In genomic region chr7:82674319-82674718, GRCh38 we compare ENCODE assay signal across 29 cellular contexts.
"Had no signal": no experiment of that assay in that cellular context is flagged by ENCODE, and none has a peak within 500 bp of the region (broad histone marks: within the 10 kb centered on the region; RNA-seq: fewer than 3 reads in every experiment).

No MANE protein-coding gene starts in this region.

- DNase-seq: activated CD4-positive, alpha-beta memory T cell treated with anti-CD3 and anti-CD28 coated beads, Interleukin-2, amount 10 ng/mL, durations not matched to agents 7 days and 5 days; activated CD4-positive, alpha-beta T cell treated with anti-CD3 and anti-CD28 coated beads for 1 hour; activated CD4-positive, alpha-beta T cell treated with anti-CD3 and anti-CD28 coated beads, Interleukin-2, amount 10 ng/mL, durations not matched to agents 7 days and 5 days; activated CD8-positive, alpha-beta memory T cell treated with anti-CD3 and anti-CD28 coated beads, Interleukin-2, amount 50 U/mL, for 48 hours; activated gamma-delta T cell; activated naive CD4-positive, alpha-beta T cell treated with anti-CD3 and anti-CD28 coated beads, Interleukin-2, amount 10 ng/mL, durations not matched to agents 7 days and 5 days; activated naive CD8-positive, alpha-beta T cell treated with anti-CD3 and anti-CD28 coated beads, Interleukin-2, amount 10 ng/mL, durations not matched to agents 7 days and 5 days; activated T-cell treated with anti-CD3 and anti-CD28 coated beads, Interleukin-2, amount 50 U/mL, for 24 hours; amygdala; caudate nucleus; endodermal cell; foreskin keratinocyte; heart left ventricle; hypothalamus; immature natural killer cell; midbrain; naive thymus-derived CD4-positive, alpha-beta T cell; nucleus accumbens; pancreas; psoas muscle; stimulated activated CD4-positive, alpha-beta T cell treated with anti-CD3 and anti-CD28 coated beads, Interleukin-15, amount 100 ng/mL, for 24 hours; stimulated activated CD4-positive, alpha-beta T cell treated with anti-CD3 and anti-CD28 coated beads, Interleukin-2, amount 100 ng/mL, for 24 hours; stimulated activated naive CD4-positive, alpha-beta T cell; T-helper 2 cell; tibial artery; upper lobe of right lung had no signal

- H3K9me3 ChIP-seq: esophagus muscularis mucosa, heart left ventricle, pancreas, psoas muscle, suprapubic skin, tibial artery, upper lobe of right lung had no signal

- H3K4me1 ChIP-seq: foreskin keratinocyte, psoas muscle, suprapubic skin, tibial artery, upper lobe of right lung had no signal

- H3K36me3 ChIP-seq: esophagus muscularis mucosa, heart left ventricle, pancreas, suprapubic skin, tibial artery, upper lobe of right lung had no signal

- ATAC-seq: foreskin keratinocyte; heart left ventricle; naive thymus-derived CD4-positive, alpha-beta T cell; pancreas; psoas muscle; upper lobe of right lung; WTC11 had no signal

- H3K27me3 ChIP-seq: esophagus muscularis mucosa, heart left ventricle, pancreas, suprapubic skin, tibial artery, upper lobe of right lung had no signal

- FAIRE-seq: pancreas had no signal

- H3K4me3 ChIP-seq: esophagus muscularis mucosa, heart left ventricle, pancreas, psoas muscle, suprapubic skin, tibial artery, upper lobe of right lung had no signal

- H3K27ac ChIP-seq: esophagus muscularis mucosa, foreskin keratinocyte, heart left ventricle, pancreas, psoas muscle, suprapubic skin, tibial artery, upper lobe of right lung had no signal
